9 cellular contexts compared by ENCODE assay signal in the genomic region with DNA sequence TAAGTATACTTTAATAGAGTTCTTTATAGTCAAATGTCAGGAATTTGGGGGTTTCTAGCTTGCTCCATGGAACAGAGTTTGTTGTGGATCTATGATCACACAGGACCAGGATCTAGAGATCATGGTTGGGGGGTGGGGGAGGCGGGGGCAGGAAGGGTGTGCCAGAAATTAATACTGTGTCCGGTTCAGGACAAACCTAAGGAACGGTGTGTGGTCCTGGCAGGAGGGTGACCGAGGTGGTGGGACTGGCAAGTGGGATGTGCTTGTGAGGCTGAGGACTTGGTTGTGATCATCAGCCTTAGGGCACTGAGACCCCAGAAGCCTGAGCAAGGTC. TPM values are rescaled to one million over a fixed set of nuclear protein-coding genes. Genes with fewer than 3 reads are reported as not detected.
A peak's percentile ranks its signal among the peaks of the same experiment; 100 is the strongest.
DNase-seq lines count a peak whose midpoint lies in the region; ATAC-seq and TF ChIP-seq lines count a peak whose summit lies in the region.
"Had no signal": no experiment of that assay in that cellular context is flagged by ENCODE, and none has a peak within 500 bp of the region (broad histone marks: within the 10 kb centered on the region; RNA-seq: fewer than 3 reads in every experiment).

No MANE protein-coding gene starts in this region.

- H3K9me2 ChIP-seq in DOHH2 (replicated peaks; ENCODE audit: control insufficient read depth, low read length) = no peaks in the 10 kb centered on the region

- CTCF ChIA-PET in RWPE1 (lab: Yijun Ruan, JAX) = interaction anchor here (0.6 to 1.7 kb wide), 2 partner anchors 113 to 1850 kb away, joined by 3 to 9 read pairs; partner anchors contain the start of gene GSTA4

- no peak for TF ChIP-seq POLR2A in prostate gland (IDR thresholded peaks at IDR 0.05)

- H3K27ac ChIP-seq in DOHH2 (ENCODE audit: low read depth, low read length) (no peak overlapping the region), prostate gland (peak overlapping the region in 1 of 2 donors; percentile 64), RWPE1 (no peak overlapping the region)

- no peaks in the 10 kb centered on the region for H3K36me3 Mint-ChIP-seq in T-helper 17 cell (ENCODE audit: low read depth)

- POLR2A ChIA-PET in RWPE1 (lab: Yijun Ruan, JAX; ENCODE audit: low non-redundant PET) = no interaction called here

- intact Hi-C loops in prostate gland (cut with DNase I) = no loop called here

- TF ChIP-seq CTCF in DOHH2 (IDR thresholded peaks at IDR 0.05; ENCODE audit: low read depth, low read length, poor library complexity, severe bottlenecking) (no peak), fibroblast of mammary gland (conservative IDR thresholded peaks at IDR 0.05; ENCODE audit: control insufficient read depth, insufficient read depth, low read depth, low read length) (no peak), prostate gland (IDR thresholded peaks at IDR 0.05) (no peak), RWPE1 (conservative IDR thresholded peaks at IDR 0.05; ENCODE audit: low read depth) (no peak)

- WGBS in prostate gland = 45% methylated on average over 4 of the region's 4 CpGs

- no peaks in the 10 kb centered on the region for H3F3A ChIP-seq in DOHH2 (ENCODE audit: control insufficient read depth, insufficient read depth)

- peak overlapping the region; percentile 70 for H3K4me3 ChIP-seq in DOHH2 (ENCODE audit: low read length)
- peak overlapping the region; percentile 59 for H3K4me3 ChIP-seq in fibroblast of mammary gland (ENCODE audit: control insufficient read depth, low read depth, low read length)
- H3K4me3 ChIP-seq in prostate gland = peak overlapping the region; percentile 40 to 42

- ATAC-seq in T-helper 17 cell = no peak
- ATAC-seq in HG03565 (IDR thresholded peaks at IDR 0.05; ENCODE audit: unreplicated experiment) = no peak

- H3K4me2 ChIP-seq in DOHH2 (ENCODE audit: low read length) = peak overlapping the region; percentile 69

- H4K20me1 ChIP-seq in DOHH2 (ENCODE audit: control insufficient read depth, insufficient read depth, low read depth, low read length) = no peaks in the 10 kb centered on the region

- peak overlapping the region; percentile 87 for H3K4me3 Mint-ChIP-seq in T-helper 17 cell

- H3K27ac Mint-ChIP-seq in T-helper 17 cell = no peak overlapping the region

- H3K36me3 ChIP-seq in DOHH2 (ENCODE audit: control insufficient read depth, low read length) (no peaks in the 10 kb centered on the region), prostate gland (no peaks in the 10 kb centered on the region)

- H3K4me1 ChIP-seq in DOHH2 (ENCODE audit: control insufficient read depth, low read length) (no peaks in the 10 kb centered on the region), prostate gland (replicated peaks) (no peaks in the 10 kb centered on the region)

- H3K9me3 ChIP-seq in DOHH2 (ENCODE audit: control insufficient read depth, insufficient read depth, low read length) = no peaks in the 10 kb centered on the region
- H3K9me3 ChIP-seq in T-helper 17 cell (ENCODE audit: control insufficient read depth, low read length, poor library complexity, severe bottlenecking) = no peaks in the 10 kb centered on the region
- H3K9me3 ChIP-seq in prostate gland = no peaks in the 10 kb centered on the region

- DNase-seq in T-helper 17 cell = no peak
- DNase-seq in fibroblast of mammary gland (ENCODE audit: low read depth) = no peak
- no peak for DNase-seq in prostate gland (ENCODE audit: low spot score)
- no peak for DNase-seq in Kasumi-1 (lab: John Stamatoyannopoulos, UW)
- no peak for DNase-seq in RWPE1 (ENCODE audit: low spot score)
- no peak for DNase-seq in activated CD8-positive, alpha-beta memory T cell treated with anti-CD3 and anti-CD28 coated beads, Interleukin-2, amount 50 U/mL, for 48 hours

- peaks cover 6% of the 10 kb centered on the region for H3K4me1 Mint-ChIP-seq in T-helper 17 cell

- H3K79me2 ChIP-seq in DOHH2 (ENCODE audit: control insufficient read depth, low read length) = no peaks in the 10 kb centered on the region

- H3K27me3 Mint-ChIP-seq in T-helper 17 cell = peaks cover 4% of the 10 kb centered on the region

- peaks cover 3% of the 10 kb centered on the region; the same call in 1 of the 2 replicates for H3K27me3 ChIP-seq in DOHH2 (ENCODE audit: control insufficient read depth, low read length)
- H3K27me3 ChIP-seq in prostate gland (replicated peaks; ENCODE audit: insufficient read depth) = no peaks in the 10 kb centered on the region

RNA-seq across cellular contexts. Expression of gene GSTA3, which starts 27.9 kb away (rescaled TPM):
- total RNA-seq in T-helper 17 cell (not detected), prostate gland (10 to 100 TPM in 1 of 2 donors, not detected in 1; 20.2 TPM)

RNA-seq across cellular contexts. Expression of gene GSTA5, which starts 41.0 kb away (rescaled TPM):
- not detected for total RNA-seq in T-helper 17 cell
- total RNA-seq in prostate gland = not detected
- total RNA-seq: M059J had no signal
